ENCODE assay signal across 12 cellular contexts in genomic region chr3:9895715-9896114, GRCh38. TPM values are rescaled to one million over a fixed set of nuclear protein-coding genes. Genes with fewer than 3 reads are reported as not detected.
"Had no signal": no experiment of that assay in that cellular context is flagged by ENCODE, and none has a peak within 500 bp of the region (broad histone marks: within the 10 kb centered on the region; RNA-seq: fewer than 3 reads in every experiment).

No MANE protein-coding gene starts in this region.

RNA-seq across cellular contexts. Expression of gene CIDEC, which starts 15.7 kb away (rescaled TPM):
- total RNA-seq: activated CD8-positive, alpha-beta memory T cell treated with anti-CD3 and anti-CD28 coated beads for 36 hours; activated naive CD4-positive, alpha-beta T cell treated with anti-CD3 and anti-CD28 coated beads for 36 hours; activated T-helper 1 cell treated with anti-CD3 and anti-CD28 coated beads, Interleukin-12 subunit alpha, Interleukin-12 subunit beta, Interleukin-2, Interleukin-4 antibody, amounts not matched to agents 30 ng/mL and 10 ng/mL and 1 ng/mL, durations not matched to agents 14 hours and 24 hours and 36 hours; endothelial cell of umbilical vein; fibroblast of villous mesenchyme; kidney; mesothelial cell of epicardium; natural killer cell treated with Interleukin-12 subunit alpha and Interleukin-12 subunit beta and Interleukin-15 and Interleukin-18, amount 100 ng/mL, for 72 hours; osteoblast; spleen; T-helper 17 cell; urinary bladder had no signal
